In genomic region chr17:83125515-83126274, GRCh38 we compare ENCODE assay signal across 10 cellular contexts. TPM values are rescaled to one million over a fixed set of nuclear protein-coding genes. Genes with fewer than 3 reads are reported as not detected.
DNase-seq lines count a peak whose midpoint lies in the region; ATAC-seq and TF ChIP-seq lines count a peak whose summit lies in the region.
"Had no signal": no experiment of that assay in that cellular context is flagged by ENCODE, and none has a peak within 500 bp of the region (broad histone marks: within the 10 kb centered on the region; RNA-seq: fewer than 3 reads in every experiment).

No MANE protein-coding gene starts in this region.

- H3K4me3 Mint-ChIP-seq in endodermal cell = no peak overlapping the region

- intact Hi-C loops in psoas muscle (cut with DNase I) = no loop called here

- no peaks in the 10 kb centered on the region for H3K9me3 Mint-ChIP-seq in endodermal cell

- H3K4me1 ChIP-seq in endodermal cell (ENCODE audit: control insufficient read depth, insufficient read depth, low read length) (no peaks in the 10 kb centered on the region), psoas muscle (no peaks in the 10 kb centered on the region)

- H3K36me3 Mint-ChIP-seq in endodermal cell (ENCODE audit: low read depth) = no peaks in the 10 kb centered on the region

- H3K27me3 Mint-ChIP-seq in endodermal cell (ENCODE audit: insufficient read depth) = peaks cover 22% of the 10 kb centered on the region

- H3K36me3 ChIP-seq in endodermal cell (ENCODE audit: control insufficient read depth, insufficient read depth, low read length) (no peaks in the 10 kb centered on the region), psoas muscle (ENCODE audit: insufficient read depth in 1 of 2, low read depth in 1 of 2) (no peaks in the 10 kb centered on the region)

- no peak for TF ChIP-seq CTCF in endodermal cell (conservative IDR thresholded peaks at IDR 0.05)
- TF ChIP-seq CTCF in psoas muscle (IDR thresholded peaks at IDR 0.05) = no peak
- no peak for TF ChIP-seq CTCF in GM13976 (IDR thresholded peaks at IDR 0.05; ENCODE audit: borderline replicate concordance, control extremely low read depth, extremely low read depth, insufficient read depth, missing control alignments)

- in situ Hi-C loops in G401 (cut with HindIII; ENCODE audit: low sequenced_read_pairs) = no loop called here
- in situ Hi-C loops in GM13976 (cut with MboI; ENCODE audit: low sequenced_read_pairs, unreplicated experiment) = no loop called here

- H3K4me3 ChIP-seq in endodermal cell (ENCODE audit: low read length) (no peak overlapping the region), psoas muscle (no peak overlapping the region)

- no peak overlapping the region for H3K9ac ChIP-seq in endodermal cell (ENCODE audit: extremely low read depth, low read length, poor library complexity, severe bottlenecking)

- no peaks in the 10 kb centered on the region for H3K9me3 ChIP-seq in endodermal cell (ENCODE audit: control insufficient read depth, low read length)
- no peaks in the 10 kb centered on the region for H3K9me3 ChIP-seq in psoas muscle

- H3K4me1 Mint-ChIP-seq in endodermal cell = no peaks in the 10 kb centered on the region

- H3K27ac ChIP-seq in endodermal cell (ENCODE audit: low read depth, low read length) (no peak overlapping the region), psoas muscle (no peak overlapping the region)

- DNase-seq in G401 (ENCODE audit: low spot score) (peak; percentile 29), NOMO-1 (lab: John Stamatoyannopoulos, UW; ENCODE audit: unreplicated experiment in 2 of 2) (peak; percentile 94 to 95), endodermal cell (peak; percentile 38), psoas muscle (peak in 1 of 2 donors; percentile 73), HUDEP-2 (lab: John Stamatoyannopoulos, UW; ENCODE audit: unreplicated experiment in 76 of 76) (no peak), GM13976 (ENCODE audit: low spot score) (no peak)
- DNase-seq: NCI-H2081; stimulated activated CD4-positive, alpha-beta T cell treated with anti-CD3 and anti-CD28 coated beads, Interleukin-2, amount 100 ng/mL, for 48 hours had no signal

- no peak overlapping the region for H3K27ac Mint-ChIP-seq in endodermal cell

- WGBS in endodermal cell (ENCODE audit: insufficient coverage in 1 of 2, insufficient read length in 1 of 2), 2 experiments = 87 to 88% methylated on average over 21 of the region's 21 CpGs
- 47 to 61% (median 53%) methylated on average over 21 of the region's 21 CpGs for WGBS in psoas muscle, 3 donors

- H3K27me3 ChIP-seq in endodermal cell (ENCODE audit: control insufficient read depth, insufficient read depth, low read length, poor library complexity, severe bottlenecking) (peaks cover 23% of the 10 kb centered on the region), psoas muscle (ENCODE audit: insufficient read depth in 3 of 3, low read length in 2 of 3) (peaks cover 0 to 36% (median 2%) of the 10 kb centered on the region in 3 donors)

- peak in 3 of 4 donors; percentile 34 to 68 (median 37) for ATAC-seq in psoas muscle
- no peak for ATAC-seq in HG03039 (IDR thresholded peaks at IDR 0.05; ENCODE audit: unreplicated experiment)
- ATAC-seq: activated CD4-positive, CD25-positive, alpha-beta regulatory T cell treated with anti-CD3 and anti-CD28 coated beads, Interleukin-2, amount 50 U/mL, for 24 hours had no signal

RNA-seq across cellular contexts. Expression of gene METRNL, which starts 46.3 kb away (rescaled TPM):
- 27.8 and 31.9 TPM in 2 replicates for total RNA-seq in G401 (2014; rRNA removed; shearing (Covaris generic))
- 10 to 100 TPM in 1 of 2 donors, 1 to 10 TPM in 1; 7.3 to 10.3 TPM for total RNA-seq in endodermal cell
- polyA plus RNA-seq in endodermal cell (2013, experiment 1 of 2) = 17.8 TPM
- polyA plus RNA-seq in endodermal cell (2013, experiment 2 of 2) = 16.6 TPM
- total RNA-seq in psoas muscle = 10 to 100 TPM in 3 of 4 donors, 1 to 10 TPM in 1; 9.3 to 24.0 (median 11.1) TPM
- polyA plus RNA-seq in psoas muscle = 10 to 100 TPM in 2 of 3 donors, 1 to 10 TPM in 1; 6.7 to 81.7 (median 12.3) TPM

Comparison
In these comparisons a context has a peak if more than half of its experiments do, and no peak if none do; other contexts are left out.
1. DNase-seq: peak in G401 (single experiment), NOMO-1 (2 of 2) and endodermal cell (single experiment); none in HUDEP-2 (0 of 76) and GM13976 (single experiment).